2 cellular contexts compared by ENCODE assay signal in the genomic region with DNA sequence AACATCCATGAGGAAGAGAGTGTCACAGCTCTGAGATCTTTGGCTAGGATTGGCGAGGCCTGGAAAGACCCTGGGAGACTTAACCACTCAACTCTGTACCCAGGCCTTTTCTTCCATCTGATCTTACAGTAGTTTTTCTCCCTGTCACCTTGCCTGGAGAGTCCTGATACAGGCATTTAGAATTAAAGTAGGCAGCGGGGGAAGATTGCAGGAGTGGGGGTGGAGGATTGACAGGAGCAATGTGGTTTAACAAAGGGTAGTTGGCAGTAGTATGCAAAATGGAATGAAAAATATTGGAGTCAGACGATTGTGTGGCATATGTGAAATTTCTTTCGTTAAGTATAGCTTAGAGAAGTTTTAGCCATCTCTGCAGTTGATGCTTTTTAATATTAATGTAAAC.
TF ChIP-seq lines count a peak whose summit lies in the region.

No MANE protein-coding gene starts in this region.

TF ChIP-seq in SK-N-SH treated with all-trans-retinoic acid at 6 μM for 48 hours, 23 proteins besides CTCF, POLR2A, EP300 and RAD21 (continued from another document):
- TF ChIP-seq, protein P1, sequence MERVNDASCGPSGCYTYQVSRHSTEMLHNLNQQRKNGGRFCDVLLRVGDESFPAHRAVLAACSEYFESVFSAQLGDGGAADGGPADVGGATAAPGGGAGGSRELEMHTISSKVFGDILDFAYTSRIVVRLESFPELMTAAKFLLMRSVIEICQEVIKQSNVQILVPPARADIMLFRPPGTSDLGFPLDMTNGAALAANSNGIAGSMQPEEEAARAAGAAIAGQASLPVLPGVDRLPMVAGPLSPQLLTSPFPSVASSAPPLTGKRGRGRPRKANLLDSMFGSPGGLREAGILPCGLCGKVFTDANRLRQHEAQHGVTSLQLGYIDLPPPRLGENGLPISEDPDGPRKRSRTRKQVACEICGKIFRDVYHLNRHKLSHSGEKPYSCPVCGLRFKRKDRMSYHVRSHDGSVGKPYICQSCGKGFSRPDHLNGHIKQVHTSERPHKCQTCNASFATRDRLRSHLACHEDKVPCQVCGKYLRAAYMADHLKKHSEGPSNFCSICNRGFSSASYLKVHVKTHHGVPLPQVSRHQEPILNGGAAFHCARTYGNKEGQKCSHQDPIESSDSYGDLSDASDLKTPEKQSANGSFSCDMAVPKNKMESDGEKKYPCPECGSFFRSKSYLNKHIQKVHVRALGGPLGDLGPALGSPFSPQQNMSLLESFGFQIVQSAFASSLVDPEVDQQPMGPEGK (CRISPR knock-in tag; IDR thresholded peaks at IDR 0.05; ENCODE audit: borderline replicate concordance) = no peak
- TF ChIP-seq CREB5 (CRISPR knock-in tag; IDR thresholded peaks at IDR 0.05; ENCODE audit: low read depth) (no peak), ARNTL (CRISPR knock-in tag; IDR thresholded peaks at IDR 0.05; ENCODE audit: borderline replicate concordance, low read depth) (no peak)

TF ChIP-seq in SK-N-SH, 30 proteins besides CTCF, POLR2A, EP300 and RAD21 (continued from another document):
- TF ChIP-seq NFIC (IDR thresholded peaks at IDR 0.05; ENCODE audit: borderline replicate concordance) (no peak), JUND (IDR thresholded peaks at IDR 0.05) (no peak)
